Comparison of ENCODE assay signal across 21 cellular contexts in genomic region chr5:99058466-99058865, GRCh38.
"Had no signal": no experiment of that assay in that cellular context is flagged by ENCODE, and none has a peak within 500 bp of the region (broad histone marks: within the 10 kb centered on the region; RNA-seq: fewer than 3 reads in every experiment).

No MANE protein-coding gene starts in this region.

- H3K4me3 Mint-ChIP-seq: activated B cell treated with CpG ODN at 0.5 μM for 24 hours; activated CD4-positive, alpha-beta memory T cell treated with anti-CD3 and anti-CD28 coated beads, Interleukin-2, amount 10 ng/mL, durations not matched to agents 7 days and 5 days; activated CD8-positive, alpha-beta memory T cell treated with anti-CD3 and anti-CD28 coated beads, Interleukin-2, amount 10 ng/mL, durations not matched to agents 7 days and 5 days; activated naive CD8-positive, alpha-beta T cell treated with anti-CD3 and anti-CD28 coated beads for 36 hours; dendritic cell treated with granulocyte-macrophage colony-stimulating factor and Interleukin-4, amounts not matched to agents 40 ng/mL and 50 ng/mL, for 4 days; nephron progenitor cell; stimulated activated naive CD8-positive, alpha-beta T cell treated with anti-CD3 and anti-CD28 coated beads, Interleukin-15, amount 100 ng/mL, for 72 hours; T-helper 2 cell treated with Interferon-gamma antibody and Interleukin-4, amounts not matched to agents 5 μg/mL and 100 μg/mL, for 36 hours had no signal

- H3K36me3 Mint-ChIP-seq: activated CD8-positive, alpha-beta memory T cell treated with anti-CD3 and anti-CD28 coated beads, Interleukin-2, amount 10 ng/mL, durations not matched to agents 7 days and 5 days; activated naive CD8-positive, alpha-beta T cell treated with anti-CD3 and anti-CD28 coated beads for 36 hours had no signal

- H3K4me2 ChIP-seq: hepatocyte had no signal

- H3K4me3 ChIP-seq: cardiac muscle cell, esophagus muscularis mucosa, hepatocyte, lung, suprapubic skin, vagina had no signal

- H3K27me3 ChIP-seq: cardiac muscle cell, hepatocyte, suprapubic skin, vagina had no signal

- H3K36me3 ChIP-seq: cardiac muscle cell, esophagus muscularis mucosa, suprapubic skin, vagina had no signal

- ATAC-seq: activated CD8-positive, alpha-beta memory T cell treated with anti-CD3 and anti-CD28 coated beads, Interleukin-2, amount 10 ng/mL, durations not matched to agents 7 days and 5 days; stimulated activated naive CD8-positive, alpha-beta T cell treated with anti-CD3 and anti-CD28 coated beads, Interleukin-15, amount 100 ng/mL, for 72 hours had no signal

- DNase-seq: activated B cell treated with CpG ODN at 0.5 μM for 24 hours; activated CD4-positive, alpha-beta memory T cell treated with anti-CD3 and anti-CD28 coated beads, Interleukin-2, amount 10 ng/mL, durations not matched to agents 7 days and 5 days; activated CD4-positive, alpha-beta T cell treated with anti-CD3 and anti-CD28 coated beads for 4 hours; activated CD8-positive, alpha-beta memory T cell treated with anti-CD3 and anti-CD28 coated beads, Interleukin-2, amount 10 ng/mL, durations not matched to agents 7 days and 5 days; activated naive CD8-positive, alpha-beta T cell treated with anti-CD3 and anti-CD28 coated beads for 36 hours; amniotic stem cell; effector CD8-positive, alpha-beta T cell; midbrain; nephron progenitor cell; nucleus accumbens; retina; stimulated activated CD4-positive, alpha-beta T cell treated with anti-CD3 and anti-CD28 coated beads, Interleukin-12 subunit alpha, Interleukin-12 subunit beta, amount 100 ng/mL, for 4 hours; stimulated activated naive CD8-positive, alpha-beta T cell treated with anti-CD3 and anti-CD28 coated beads, Interleukin-15, amount 100 ng/mL, for 72 hours had no signal

- H2AFZ ChIP-seq: hepatocyte had no signal

- H3K27ac Mint-ChIP-seq: activated B cell treated with CpG ODN at 0.5 μM for 24 hours; activated CD4-positive, alpha-beta memory T cell treated with anti-CD3 and anti-CD28 coated beads, Interleukin-2, amount 10 ng/mL, durations not matched to agents 7 days and 5 days; activated CD8-positive, alpha-beta memory T cell treated with anti-CD3 and anti-CD28 coated beads, Interleukin-2, amount 10 ng/mL, durations not matched to agents 7 days and 5 days; activated naive CD8-positive, alpha-beta T cell treated with anti-CD3 and anti-CD28 coated beads for 36 hours; dendritic cell treated with granulocyte-macrophage colony-stimulating factor and Interleukin-4, amounts not matched to agents 40 ng/mL and 50 ng/mL, for 4 days; stimulated activated naive CD8-positive, alpha-beta T cell treated with anti-CD3 and anti-CD28 coated beads, Interleukin-15, amount 100 ng/mL, for 72 hours; T-helper 2 cell treated with Interferon-gamma antibody and Interleukin-4, amounts not matched to agents 5 μg/mL and 100 μg/mL, for 36 hours had no signal

- H3K9me3 ChIP-seq: esophagus muscularis mucosa, suprapubic skin, vagina had no signal

- H3K79me2 ChIP-seq: hepatocyte had no signal

- H3K9me3 Mint-ChIP-seq: activated B cell treated with CpG ODN at 0.5 μM for 24 hours; activated CD4-positive, alpha-beta memory T cell treated with anti-CD3 and anti-CD28 coated beads, Interleukin-2, amount 10 ng/mL, durations not matched to agents 7 days and 5 days; activated naive CD8-positive, alpha-beta T cell treated with anti-CD3 and anti-CD28 coated beads for 36 hours; dendritic cell treated with granulocyte-macrophage colony-stimulating factor and Interleukin-4, amounts not matched to agents 40 ng/mL and 50 ng/mL, for 4 days; nephron progenitor cell; stimulated activated naive CD8-positive, alpha-beta T cell treated with anti-CD3 and anti-CD28 coated beads, Interleukin-15, amount 100 ng/mL, for 72 hours; T-helper 2 cell treated with Interferon-gamma antibody and Interleukin-4, amounts not matched to agents 5 μg/mL and 100 μg/mL, for 36 hours had no signal

- H3K27me3 Mint-ChIP-seq: activated B cell treated with CpG ODN at 0.5 μM for 24 hours; activated CD8-positive, alpha-beta memory T cell treated with anti-CD3 and anti-CD28 coated beads, Interleukin-2, amount 10 ng/mL, durations not matched to agents 7 days and 5 days; activated naive CD8-positive, alpha-beta T cell treated with anti-CD3 and anti-CD28 coated beads for 36 hours; dendritic cell treated with granulocyte-macrophage colony-stimulating factor and Interleukin-4, amounts not matched to agents 40 ng/mL and 50 ng/mL, for 4 days; stimulated activated naive CD8-positive, alpha-beta T cell treated with anti-CD3 and anti-CD28 coated beads, Interleukin-15, amount 100 ng/mL, for 72 hours had no signal

- H3K27ac ChIP-seq: cardiac muscle cell, esophagus muscularis mucosa, hepatocyte, suprapubic skin, vagina had no signal
